ENCODE assay signal across 8 cellular contexts in genomic region chr2:39379643-39380524, GRCh38. TPM values are rescaled to one million over a fixed set of nuclear protein-coding genes. Genes with fewer than 3 reads are reported as not detected.
DNase-seq lines count a peak whose midpoint lies in the region; ATAC-seq and TF ChIP-seq lines count a peak whose summit lies in the region.

No MANE protein-coding gene starts in this region.

- ATAC-seq in GM19438 (IDR thresholded peaks at IDR 0.05; ENCODE audit: low read depth, unreplicated experiment): peak; percentile 85
- peak; percentile 69 for ATAC-seq in HG03439 (IDR thresholded peaks at IDR 0.05; ENCODE audit: unreplicated experiment)
- peak; percentile 89 for ATAC-seq in left colon

- TF ChIP-seq POLR2A in breast epithelium (IDR thresholded peaks at IDR 0.05) (no peak), tibial nerve (IDR thresholded peaks at IDR 0.05) (no peak)

- H3K4me1 ChIP-seq in breast epithelium (peaks cover 0 to 16% of the 10 kb centered on the region in 2 donors), tibial nerve (peaks cover 0 to 53% (median 25%) of the 10 kb centered on the region in 4 donors)

- H3K27ac ChIP-seq in breast epithelium (peak overlapping the region; percentile 33 to 48), tibial nerve (peak overlapping the region; percentile 39 to 86 (median 66))

- no peaks in the 10 kb centered on the region for H3K9me3 ChIP-seq in breast epithelium
- no peaks in the 10 kb centered on the region for H3K9me3 ChIP-seq in tibial nerve

- TF ChIP-seq EP300 in tibial nerve (IDR thresholded peaks at IDR 0.05): peak; percentile 80 to 83

- no peaks in the 10 kb centered on the region for H3K27me3 ChIP-seq in breast epithelium
- no peaks in the 10 kb centered on the region for H3K27me3 ChIP-seq in tibial nerve

- TF ChIP-seq CTCF in breast epithelium (IDR thresholded peaks at IDR 0.05) (peak; percentile 38 to 65 (median 58)), tibial nerve (IDR thresholded peaks at IDR 0.05) (peak; percentile 48 to 81 (median 52))

- H3K4me3 ChIP-seq in breast epithelium (no peak overlapping the region), tibial nerve (no peak overlapping the region)

- intact Hi-C loops in breast epithelium (cut with DNase I; ENCODE audit: low total_unique reads) (no loop called here), left colon (cut with DNase I, micrococcal nuclease) (loop anchor here in 1 of 2 donors (10.0 kb wide), 1 partner anchor 55 kb away; the partner anchor contains the start of gene MAP4K3)

- peak; percentile 74 for DNase-seq in DMS114 treated with DMSO at 0.1 percent for 48 hours (lab: John Stamatoyannopoulos, UW; ENCODE audit: unreplicated experiment)
- DNase-seq in NCI-H526 (lab: John Stamatoyannopoulos, UW): peak; percentile 47 to 61
- no peak for DNase-seq in breast epithelium (ENCODE audit: low spot score in 2 of 2)
- no peak for DNase-seq in left colon
- DNase-seq in tibial nerve (ENCODE audit: low spot score in 2 of 2): peak in 1 of 2 donors; percentile 65
- no peak for DNase-seq in stimulated activated CD4-positive, alpha-beta T cell treated with anti-CD3 and anti-CD28 coated beads, Interleukin-15, amount 100 ng/mL, for 24 hours

- H3K36me3 ChIP-seq in breast epithelium (peaks cover 4% of the 10 kb centered on the region), tibial nerve (peaks cover 0 to 13% (median 0%) of the 10 kb centered on the region in 3 donors)

RNA-seq across cellular contexts. Expression of gene MAP4K3, which starts 57.2 kb away (rescaled TPM):
- total RNA-seq in breast epithelium (100 to 1,000 TPM in 1 of 3 donors, 10 to 100 TPM in 2; 56.2 to 101 (median 69.8) TPM), left colon (10 to 100 TPM; 29.4 to 30.0 TPM), tibial nerve (100 to 1,000 TPM in 1 of 4 donors, 10 to 100 TPM in 3; 54.4 to 102 (median 60.2) TPM)

Comparison
In these comparisons a context has a peak if more than half of its experiments do, and no peak if none do; other contexts are left out.
1. DNase-seq: peak in DMS114 treated with DMSO at 0.1 percent for 48 hours (single experiment) and NCI-H526 (2 of 2); none in breast epithelium (0 of 2), left colon (0 of 2) and stimulated activated CD4-positive, alpha-beta T cell treated with anti-CD3 and anti-CD28 coated beads, Interleukin-15, amount 100 ng/mL, for 24 hours (single experiment).
2. Peak in every context shown above with its lines, with median percentiles within 50 percentile points of each other: ATAC-seq.